Comparison of ENCODE assay signal across 1 cellular context in genomic region chr19:4199699-4200293, GRCh38.
TF ChIP-seq lines count a peak whose summit lies in the region.

No MANE protein-coding gene starts in this region.

TF ChIP-seq in K562, 482 proteins besides CTCF, POLR2A, EP300 and RAD21 (continues in another document):
- TF ChIP-seq TRIM25 (IDR thresholded peaks at IDR 0.05; ENCODE audit: borderline replicate concordance) (no peak), ARID4B (CRISPR knock-in tag; IDR thresholded peaks at IDR 0.05) (no peak), NBN (IDR thresholded peaks at IDR 0.05; ENCODE audit: low read depth) (no peak), MTA2 (IDR thresholded peaks at IDR 0.05; ENCODE audit: low read depth) (no peak), MLLT1 (IDR thresholded peaks at IDR 0.05) (no peak), PHF8 (IDR thresholded peaks at IDR 0.05; ENCODE audit: borderline replicate concordance, low read length) (no peak), ZNF197 (CRISPR knock-in tag; IDR thresholded peaks at IDR 0.05; ENCODE audit: low read depth) (no peak), BCOR (IDR thresholded peaks at IDR 0.05) (no peak), MBD2 (IDR thresholded peaks at IDR 0.05; ENCODE audit: borderline replicate concordance, low read depth) (no peak), ZNF655 (CRISPR knock-in tag; IDR thresholded peaks at IDR 0.05) (no peak), PHTF2 (CRISPR knock-in tag; IDR thresholded peaks at IDR 0.05) (no peak), SP1 (CRISPR knock-in tag; IDR thresholded peaks at IDR 0.05) (no peak), TRIM24 (IDR thresholded peaks at IDR 0.05) (no peak), ZNF740 (CRISPR knock-in tag; IDR thresholded peaks at IDR 0.05) (no peak), ZNF740 (tag; IDR thresholded peaks at IDR 0.05) (no peak), TFAP4 (CRISPR knock-in tag; IDR thresholded peaks at IDR 0.05; ENCODE audit: borderline replicate concordance) (peak; percentile 71), NFIC (IDR thresholded peaks at IDR 0.05) (no peak), ZNF639 (CRISPR knock-in tag; conservative IDR thresholded peaks at IDR 0.05 in 1 of 2, IDR thresholded peaks at IDR 0.05 in 1 of 2) (no peak), HMGXB4 (CRISPR knock-in tag; IDR thresholded peaks at IDR 0.05) (no peak), MCM3 (IDR thresholded peaks at IDR 0.05) (no peak), MTA3 (IDR thresholded peaks at IDR 0.05; ENCODE audit: borderline replicate concordance) (no peak), CBFA2T3 (IDR thresholded peaks at IDR 0.05) (0 out of 2 replicates have a peak, but pooled peaks have one; percentile 5), CBFB (CRISPR knock-in tag; IDR thresholded peaks at IDR 0.05) (no peak), ZNF24 (IDR thresholded peaks at IDR 0.05) (no peak), COPS2 (conservative IDR thresholded peaks at IDR 0.05) (no peak), SMC3 (conservative IDR thresholded peaks at IDR 0.05; ENCODE audit: insufficient read depth, low read depth, low read length) (0 out of 2 replicates have a peak, but pooled peaks have one; percentile 11), MECOM (CRISPR knock-in tag; IDR thresholded peaks at IDR 0.05) (no peak), NCOA2 (IDR thresholded peaks at IDR 0.05; ENCODE audit: partially characterized antibody in 2 of 2) (no peak), MAX (CRISPR knock-in tag; IDR thresholded peaks at IDR 0.05) (peak; percentile 38; the same call in 1 of the 2 replicates), CBFA2T2 (conservative IDR thresholded peaks at IDR 0.05) (no peak), ZZZ3 (IDR thresholded peaks at IDR 0.05) (no peak), ELF2 (CRISPR knock-in tag; IDR thresholded peaks at IDR 0.05) (no peak), TCF7L2 (IDR thresholded peaks at IDR 0.05; ENCODE audit: low read depth, low read length) (no peak), FOXJ2 (tag; IDR thresholded peaks at IDR 0.05) (no peak), PURB (CRISPR knock-in tag; IDR thresholded peaks at IDR 0.05; ENCODE audit: low read depth) (no peak)
